Comparison of ENCODE assay signal across 1 cellular context in the genomic region with DNA sequence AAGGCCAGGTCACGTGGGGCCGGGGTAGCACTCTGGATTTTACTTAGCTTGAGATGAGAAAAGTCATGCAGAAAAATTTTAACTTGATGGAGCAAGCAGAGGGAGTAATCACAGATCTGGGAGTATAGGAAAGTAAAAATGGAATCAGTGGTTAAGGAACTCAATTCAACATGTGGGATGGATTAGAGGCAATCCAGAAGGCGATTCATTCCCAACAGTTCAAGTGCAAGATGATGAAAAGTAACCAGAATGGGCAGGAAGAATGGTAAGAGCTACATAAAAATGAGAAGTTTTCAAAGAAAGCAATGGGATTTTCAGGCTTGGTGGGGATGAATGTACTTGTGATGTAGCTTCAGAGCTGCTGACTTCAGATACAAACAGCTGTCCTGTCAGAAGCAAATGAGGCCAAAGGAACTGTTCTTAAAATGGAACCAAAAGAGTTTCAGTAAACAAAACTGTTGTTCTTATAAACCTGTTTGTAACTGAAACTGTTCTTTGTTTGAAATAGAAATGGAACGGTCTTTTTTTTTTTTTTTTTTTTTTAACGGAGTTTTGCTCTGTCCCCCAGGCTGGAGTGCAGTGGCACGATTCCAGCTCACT.
TF ChIP-seq lines count a peak whose summit lies in the region.

No MANE protein-coding gene starts in this region.

TF ChIP-seq in HepG2, 621 proteins besides CTCF, POLR2A, EP300 and RAD21:
- TF ChIP-seq ZNF350 (CRISPR knock-in tag; IDR thresholded peaks at IDR 0.05; ENCODE audit: borderline replicate concordance, low read depth) (no peak), POGZ (CRISPR knock-in tag; IDR thresholded peaks at IDR 0.05) (no peak), RBFOX2 (IDR thresholded peaks at IDR 0.05; ENCODE audit: low read depth, low read length) (no peak), GATA4 (IDR thresholded peaks at IDR 0.05; ENCODE audit: borderline replicate concordance, low read depth) (no peak), ZFP36 (IDR thresholded peaks at IDR 0.05; ENCODE audit: borderline replicate concordance, low read depth, low read length, partially characterized antibody) (no peak), HIVEP1 (CRISPR knock-in tag; IDR thresholded peaks at IDR 0.05) (no peak), KDM1A (CRISPR knock-in tag; IDR thresholded peaks at IDR 0.05) (no peak), ZFP82 (CRISPR knock-in tag; IDR thresholded peaks at IDR 0.05; ENCODE audit: borderline replicate concordance) (no peak), LCORL (IDR thresholded peaks at IDR 0.05) (no peak), LCORL (CRISPR knock-in tag; IDR thresholded peaks at IDR 0.05) (no peak), CCAR2 (optimal IDR thresholded peaks at IDR 0.05; ENCODE audit: low read depth, low read length) (no peak), ZBTB38 (CRISPR knock-in tag; IDR thresholded peaks at IDR 0.05) (no peak), MBNL3 (CRISPR knock-in tag; conservative IDR thresholded peaks at IDR 0.05) (no peak), FOXM1 (CRISPR knock-in tag; IDR thresholded peaks at IDR 0.05) (no peak)
- TF ChIP-seq, protein P1, sequence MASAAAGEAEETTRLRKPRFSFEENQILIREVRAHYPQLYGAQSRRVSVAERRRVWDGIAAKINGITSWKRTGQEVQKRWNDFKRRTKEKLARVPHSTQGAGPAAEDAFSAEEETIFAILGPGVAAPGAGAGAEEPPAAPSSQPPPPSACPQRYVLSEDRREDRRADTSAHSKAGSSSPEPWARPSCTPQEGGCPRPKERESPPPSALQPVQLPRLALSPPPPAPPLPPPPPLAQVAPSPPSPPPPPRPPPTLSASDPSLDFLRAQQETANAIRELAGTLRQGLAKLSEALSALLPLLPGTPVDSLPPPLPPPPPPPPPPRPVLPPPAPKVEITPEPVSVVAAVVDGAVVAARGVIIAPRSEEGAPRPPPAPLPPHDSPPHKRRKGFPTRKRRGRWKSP (CRISPR knock-in tag; IDR thresholded peaks at IDR 0.05), result no peak
- TF ChIP-seq, protein P2, sequence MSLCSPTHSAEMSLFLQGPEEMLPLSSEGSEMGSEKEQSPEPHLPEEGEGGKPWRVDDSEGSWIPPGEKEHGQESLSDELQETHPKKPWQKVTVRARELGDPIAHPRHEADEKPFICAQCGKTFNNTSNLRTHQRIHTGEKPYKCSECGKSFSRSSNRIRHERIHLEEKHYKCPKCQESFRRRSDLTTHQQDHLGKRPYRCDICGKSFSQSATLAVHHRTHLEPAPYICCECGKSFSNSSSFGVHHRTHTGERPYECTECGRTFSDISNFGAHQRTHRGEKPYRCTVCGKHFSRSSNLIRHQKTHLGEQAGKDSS (CRISPR knock-in tag; IDR thresholded peaks at IDR 0.05; ENCODE audit: borderline replicate concordance, low read depth), result no peak
- TF ChIP-seq, protein P3, sequence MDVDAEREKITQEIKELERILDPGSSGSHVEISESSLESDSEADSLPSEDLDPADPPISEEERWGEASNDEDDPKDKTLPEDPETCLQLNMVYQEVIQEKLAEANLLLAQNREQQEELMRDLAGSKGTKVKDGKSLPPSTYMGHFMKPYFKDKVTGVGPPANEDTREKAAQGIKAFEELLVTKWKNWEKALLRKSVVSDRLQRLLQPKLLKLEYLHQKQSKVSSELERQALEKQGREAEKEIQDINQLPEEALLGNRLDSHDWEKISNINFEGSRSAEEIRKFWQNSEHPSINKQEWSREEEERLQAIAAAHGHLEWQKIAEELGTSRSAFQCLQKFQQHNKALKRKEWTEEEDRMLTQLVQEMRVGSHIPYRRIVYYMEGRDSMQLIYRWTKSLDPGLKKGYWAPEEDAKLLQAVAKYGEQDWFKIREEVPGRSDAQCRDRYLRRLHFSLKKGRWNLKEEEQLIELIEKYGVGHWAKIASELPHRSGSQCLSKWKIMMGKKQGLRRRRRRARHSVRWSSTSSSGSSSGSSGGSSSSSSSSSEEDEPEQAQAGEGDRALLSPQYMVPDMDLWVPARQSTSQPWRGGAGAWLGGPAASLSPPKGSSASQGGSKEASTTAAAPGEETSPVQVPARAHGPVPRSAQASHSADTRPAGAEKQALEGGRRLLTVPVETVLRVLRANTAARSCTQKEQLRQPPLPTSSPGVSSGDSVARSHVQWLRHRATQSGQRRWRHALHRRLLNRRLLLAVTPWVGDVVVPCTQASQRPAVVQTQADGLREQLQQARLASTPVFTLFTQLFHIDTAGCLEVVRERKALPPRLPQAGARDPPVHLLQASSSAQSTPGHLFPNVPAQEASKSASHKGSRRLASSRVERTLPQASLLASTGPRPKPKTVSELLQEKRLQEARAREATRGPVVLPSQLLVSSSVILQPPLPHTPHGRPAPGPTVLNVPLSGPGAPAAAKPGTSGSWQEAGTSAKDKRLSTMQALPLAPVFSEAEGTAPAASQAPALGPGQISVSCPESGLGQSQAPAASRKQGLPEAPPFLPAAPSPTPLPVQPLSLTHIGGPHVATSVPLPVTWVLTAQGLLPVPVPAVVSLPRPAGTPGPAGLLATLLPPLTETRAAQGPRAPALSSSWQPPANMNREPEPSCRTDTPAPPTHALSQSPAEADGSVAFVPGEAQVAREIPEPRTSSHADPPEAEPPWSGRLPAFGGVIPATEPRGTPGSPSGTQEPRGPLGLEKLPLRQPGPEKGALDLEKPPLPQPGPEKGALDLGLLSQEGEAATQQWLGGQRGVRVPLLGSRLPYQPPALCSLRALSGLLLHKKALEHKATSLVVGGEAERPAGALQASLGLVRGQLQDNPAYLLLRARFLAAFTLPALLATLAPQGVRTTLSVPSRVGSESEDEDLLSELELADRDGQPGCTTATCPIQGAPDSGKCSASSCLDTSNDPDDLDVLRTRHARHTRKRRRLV (CRISPR knock-in tag; IDR thresholded peaks at IDR 0.05), result no peak
TF ChIP-seq in HepG2: peak in this region for 0.
